8 cellular contexts compared by ENCODE assay signal in genomic region chr12:76037130-76038105, GRCh38. TPM values are rescaled to one million over a fixed set of nuclear protein-coding genes. Genes with fewer than 3 reads are reported as not detected.
A peak's percentile ranks its signal among the peaks of the same experiment; 100 is the strongest.
DNase-seq lines count a peak whose midpoint lies in the region; ATAC-seq lines count a peak whose summit lies in the region.

No MANE protein-coding gene starts in this region.

- peaks cover 0 to 3% of the 10 kb centered on the region in 2 donors for H3K36me3 Mint-ChIP-seq in activated naive CD4-positive, alpha-beta T cell treated with anti-CD3 and anti-CD28 coated beads, Interleukin-2, amount 50 U/mL, for 72 hours

- peak; percentile 6 for DNase-seq in activated CD4-positive, CD25-positive, alpha-beta regulatory T cell treated with anti-CD3 and anti-CD28 coated beads, Interleukin-2, amount 50 U/mL, for 16 hours (ENCODE audit: low read depth, low spot score)
- no peak for DNase-seq in activated CD4-positive, CD25-positive, alpha-beta regulatory T cell treated with anti-CD3 and anti-CD28 coated beads, Interleukin-2, amount 50 U/mL, for 72 hours
- peak; percentile 82 for DNase-seq in NCI-H748 (lab: John Stamatoyannopoulos, UW; ENCODE audit: unreplicated experiment)
- DNase-seq in activated naive CD4-positive, alpha-beta T cell treated with anti-CD3 and anti-CD28 coated beads, Interleukin-2, amount 50 U/mL, for 72 hours (ENCODE audit: low spot score in 2 of 2): no peak
- DNase-seq in left cardiac atrium: no peak
- DNase-seq in retina: peak; percentile 59

- H3K9me3 Mint-ChIP-seq in activated naive CD4-positive, alpha-beta T cell treated with anti-CD3 and anti-CD28 coated beads, Interleukin-2, amount 50 U/mL, for 72 hours: no peaks in the 10 kb centered on the region

- intact Hi-C loops in left cardiac atrium (cut with DNase I): loop anchor here (2.0 to 10.0 kb wide), 4 partner anchors 223 to 511 kb away; no protein-coding TSS in a partner anchor

- peak; percentile 58 for ATAC-seq in GM21381 (IDR thresholded peaks at IDR 0.05; ENCODE audit: unreplicated experiment)
- peak; percentile 49 for ATAC-seq in HG03571 (IDR thresholded peaks at IDR 0.05; ENCODE audit: unreplicated experiment)
- peak; percentile 58 for ATAC-seq in activated naive CD4-positive, alpha-beta T cell treated with anti-CD3 and anti-CD28 coated beads, Interleukin-2, amount 50 U/mL, for 72 hours
- peak; percentile 62 to 66 for ATAC-seq in left cardiac atrium

- H3K27ac Mint-ChIP-seq in activated naive CD4-positive, alpha-beta T cell treated with anti-CD3 and anti-CD28 coated beads, Interleukin-2, amount 50 U/mL, for 72 hours: peak overlapping the region in 1 of 2 donors; percentile 16

RNA-seq across cellular contexts. Expression of gene PHLDA1, which starts 5.8 kb away (rescaled TPM):
- total RNA-seq in activated naive CD4-positive, alpha-beta T cell treated with anti-CD3 and anti-CD28 coated beads, Interleukin-2, amount 50 U/mL, for 72 hours: 10 to 100 TPM in 1 of 2 donors, 1 to 10 TPM in 1; 5.5 to 15.1 TPM
- 10 to 100 TPM in 1 of 2 donors, 1 to 10 TPM in 1; 9.4 to 15.5 TPM for total RNA-seq in left cardiac atrium

RNA-seq across cellular contexts. Expression of gene NAP1L1, which starts 47.1 kb away (rescaled TPM):
- 100 to 1,000 TPM; 835 to 875 TPM for total RNA-seq in activated naive CD4-positive, alpha-beta T cell treated with anti-CD3 and anti-CD28 coated beads, Interleukin-2, amount 50 U/mL, for 72 hours
- 100 to 1,000 TPM; 299 to 358 TPM for total RNA-seq in left cardiac atrium

Comparison
In these comparisons a context has a peak if more than half of its experiments do, and no peak if none do; other contexts are left out.
1. DNase-seq: peak in activated CD4-positive, CD25-positive, alpha-beta regulatory T cell treated with anti-CD3 and anti-CD28 coated beads, Interleukin-2, amount 50 U/mL, for 16 hours (single experiment), NCI-H748 (single experiment) and retina (single experiment); none in activated CD4-positive, CD25-positive, alpha-beta regulatory T cell treated with anti-CD3 and anti-CD28 coated beads, Interleukin-2, amount 50 U/mL, for 72 hours (single experiment), activated naive CD4-positive, alpha-beta T cell treated with anti-CD3 and anti-CD28 coated beads, Interleukin-2, amount 50 U/mL, for 72 hours (0 of 2) and left cardiac atrium (single experiment).
2. Peak in every context shown above with its lines, with median percentiles within 50 percentile points of each other: ATAC-seq.